ENCODE assay signal across 15 cellular contexts in genomic region chr3:15576475-15576874, GRCh38.
"Had no signal": no experiment of that assay in that cellular context is flagged by ENCODE, and none has a peak within 500 bp of the region (broad histone marks: within the 10 kb centered on the region; RNA-seq: fewer than 3 reads in every experiment).

No MANE protein-coding gene starts in this region.

- H3K27me3 Mint-ChIP-seq: activated CD4-positive, alpha-beta memory T cell treated with anti-CD3 and anti-CD28 coated beads, Interleukin-2, amount 10 ng/mL, durations not matched to agents 7 days and 5 days; activated naive CD8-positive, alpha-beta T cell treated with anti-CD3 and anti-CD28 coated beads, Interleukin-2, amount 50 U/mL, for 24 hours; T-helper 17 cell had no signal

- H3K4me3 Mint-ChIP-seq: activated CD4-positive, alpha-beta memory T cell treated with anti-CD3 and anti-CD28 coated beads, Interleukin-2, amount 10 ng/mL, durations not matched to agents 7 days and 5 days; activated naive CD8-positive, alpha-beta T cell treated with anti-CD3 and anti-CD28 coated beads, Interleukin-2, amount 50 U/mL, for 24 hours; nephron progenitor cell; T-helper 17 cell had no signal

- H3K27ac Mint-ChIP-seq: activated CD4-positive, alpha-beta memory T cell treated with anti-CD3 and anti-CD28 coated beads, Interleukin-2, amount 10 ng/mL, durations not matched to agents 7 days and 5 days; activated naive CD8-positive, alpha-beta T cell treated with anti-CD3 and anti-CD28 coated beads, Interleukin-2, amount 50 U/mL, for 24 hours; nephron progenitor cell; T-helper 17 cell had no signal

- H3K4me1 ChIP-seq: foreskin keratinocyte had no signal

- H3K27me3 ChIP-seq: cardiac muscle cell, foreskin keratinocyte, stomach had no signal

- H3K27ac ChIP-seq: cardiac muscle cell, foreskin keratinocyte, stomach, thoracic aorta had no signal

- DNase-seq: activated CD4-positive, alpha-beta memory T cell treated with anti-CD3 and anti-CD28 coated beads, Interleukin-2, amount 10 ng/mL, durations not matched to agents 7 days and 5 days; activated CD4-positive, alpha-beta T cell treated with anti-CD3 and anti-CD28 coated beads for 1 hour; activated CD8-positive, alpha-beta memory T cell treated with anti-CD3 and anti-CD28 coated beads, Interleukin-2, amount 50 U/mL, for 4 hours; activated naive CD4-positive, alpha-beta T cell treated with Interleukin-2 at 50 U/mL for 16 hours; activated naive CD8-positive, alpha-beta T cell treated with anti-CD3 and anti-CD28 coated beads, Interleukin-2, amount 50 U/mL, for 24 hours; foreskin keratinocyte; left cardiac atrium; mucosa of descending colon; nephron progenitor cell; stimulated activated CD4-positive, alpha-beta T cell treated with anti-CD3 and anti-CD28 coated beads, Interleukin-2, amount 100 ng/mL, for 48 hours; stomach; T-helper 17 cell had no signal

- H3K4me1 Mint-ChIP-seq: activated CD4-positive, alpha-beta memory T cell treated with anti-CD3 and anti-CD28 coated beads, Interleukin-2, amount 10 ng/mL, durations not matched to agents 7 days and 5 days; nephron progenitor cell had no signal

- H3K4me3 ChIP-seq: cardiac muscle cell, lung, mucosa of descending colon, stomach, thoracic aorta had no signal

- H3K9me3 Mint-ChIP-seq: activated CD4-positive, alpha-beta memory T cell treated with anti-CD3 and anti-CD28 coated beads, Interleukin-2, amount 10 ng/mL, durations not matched to agents 7 days and 5 days; activated naive CD8-positive, alpha-beta T cell treated with anti-CD3 and anti-CD28 coated beads, Interleukin-2, amount 50 U/mL, for 24 hours; nephron progenitor cell had no signal

- ATAC-seq: activated naive CD8-positive, alpha-beta T cell treated with anti-CD3 and anti-CD28 coated beads, Interleukin-2, amount 50 U/mL, for 24 hours; foreskin keratinocyte; left cardiac atrium; mucosa of descending colon; T-helper 17 cell had no signal

- H3K9me3 ChIP-seq: mucosa of descending colon, stomach, thoracic aorta had no signal
